In the genomic region with DNA sequence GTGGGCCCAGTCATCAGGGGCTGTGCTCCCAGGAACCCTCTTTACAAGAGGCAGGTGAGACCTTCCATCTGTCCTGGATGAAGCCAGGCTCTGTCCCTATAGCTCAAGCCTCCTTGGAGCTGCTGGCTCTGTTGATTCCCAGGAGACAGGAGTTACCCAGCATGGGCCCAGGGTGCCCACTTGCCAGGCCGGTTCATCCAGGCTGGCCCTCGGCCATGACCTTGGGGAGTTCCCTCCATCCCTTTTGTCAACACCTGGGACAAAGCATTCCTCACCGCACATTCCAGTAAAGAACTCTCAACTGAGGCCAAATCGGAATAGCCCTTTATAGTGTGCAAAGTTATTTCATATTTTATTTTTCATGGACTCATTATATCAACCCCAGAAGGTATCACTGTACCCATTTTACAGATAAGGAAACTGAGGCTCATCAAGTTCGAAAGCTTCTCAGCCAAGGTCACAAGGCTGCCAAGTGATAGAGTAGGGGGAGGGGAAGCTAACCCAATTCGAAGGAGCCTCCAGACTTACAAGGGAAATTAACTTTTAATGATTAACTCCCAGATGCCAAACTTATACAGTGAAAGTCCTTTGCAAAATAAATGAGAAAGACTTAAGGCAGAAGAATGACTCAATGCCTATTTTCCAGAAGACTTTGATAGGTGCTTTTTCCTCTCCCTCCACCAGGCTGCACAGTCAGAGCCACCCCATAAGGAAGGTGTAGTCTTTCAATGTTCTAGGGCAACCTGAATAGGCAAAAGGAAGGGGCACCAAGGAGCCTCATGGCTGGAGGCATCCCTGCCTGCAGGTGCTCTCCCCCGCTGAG, we compare ENCODE assay signal across 1 cellular context.
TF ChIP-seq lines count a peak whose summit lies in the region.

No MANE protein-coding gene starts in this region.

TF ChIP-seq in GM23338, 12 proteins besides CTCF, POLR2A, EP300 and RAD21:
- TF ChIP-seq, protein P1, sequence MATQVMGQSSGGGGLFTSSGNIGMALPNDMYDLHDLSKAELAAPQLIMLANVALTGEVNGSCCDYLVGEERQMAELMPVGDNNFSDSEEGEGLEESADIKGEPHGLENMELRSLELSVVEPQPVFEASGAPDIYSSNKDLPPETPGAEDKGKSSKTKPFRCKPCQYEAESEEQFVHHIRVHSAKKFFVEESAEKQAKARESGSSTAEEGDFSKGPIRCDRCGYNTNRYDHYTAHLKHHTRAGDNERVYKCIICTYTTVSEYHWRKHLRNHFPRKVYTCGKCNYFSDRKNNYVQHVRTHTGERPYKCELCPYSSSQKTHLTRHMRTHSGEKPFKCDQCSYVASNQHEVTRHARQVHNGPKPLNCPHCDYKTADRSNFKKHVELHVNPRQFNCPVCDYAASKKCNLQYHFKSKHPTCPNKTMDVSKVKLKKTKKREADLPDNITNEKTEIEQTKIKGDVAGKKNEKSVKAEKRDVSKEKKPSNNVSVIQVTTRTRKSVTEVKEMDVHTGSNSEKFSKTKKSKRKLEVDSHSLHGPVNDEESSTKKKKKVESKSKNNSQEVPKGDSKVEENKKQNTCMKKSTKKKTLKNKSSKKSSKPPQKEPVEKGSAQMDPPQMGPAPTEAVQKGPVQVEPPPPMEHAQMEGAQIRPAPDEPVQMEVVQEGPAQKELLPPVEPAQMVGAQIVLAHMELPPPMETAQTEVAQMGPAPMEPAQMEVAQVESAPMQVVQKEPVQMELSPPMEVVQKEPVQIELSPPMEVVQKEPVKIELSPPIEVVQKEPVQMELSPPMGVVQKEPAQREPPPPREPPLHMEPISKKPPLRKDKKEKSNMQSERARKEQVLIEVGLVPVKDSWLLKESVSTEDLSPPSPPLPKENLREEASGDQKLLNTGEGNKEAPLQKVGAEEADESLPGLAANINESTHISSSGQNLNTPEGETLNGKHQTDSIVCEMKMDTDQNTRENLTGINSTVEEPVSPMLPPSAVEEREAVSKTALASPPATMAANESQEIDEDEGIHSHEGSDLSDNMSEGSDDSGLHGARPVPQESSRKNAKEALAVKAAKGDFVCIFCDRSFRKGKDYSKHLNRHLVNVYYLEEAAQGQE (IDR thresholded peaks at IDR 0.05; ENCODE audit: unreplicated experiment) = no peak
- TF ChIP-seq STAT1 (IDR thresholded peaks at IDR 0.05; ENCODE audit: unreplicated experiment) (no peak), EZH2phosphoT487 (IDR thresholded peaks at IDR 0.05; ENCODE audit: unreplicated experiment) (no peak), ZNF331 (CRISPR knock-in tag; IDR thresholded peaks at IDR 0.05; ENCODE audit: low read depth) (no peak), ZNF114 (CRISPR knock-in tag; IDR thresholded peaks at IDR 0.05) (no peak), EZH2 (IDR thresholded peaks at IDR 0.05; ENCODE audit: low read depth, unreplicated experiment) (no peak), POLR2AphosphoS5 (IDR thresholded peaks at IDR 0.05; ENCODE audit: low read depth) (no peak), JUNB (IDR thresholded peaks at IDR 0.05; ENCODE audit: unreplicated experiment) (no peak), NANOG (IDR thresholded peaks at IDR 0.05; ENCODE audit: borderline replicate concordance) (no peak), CREB1 (CRISPR knock-in tag; IDR thresholded peaks at IDR 0.05; ENCODE audit: low read depth) (no peak)
- TF ChIP-seq, protein P2, sequence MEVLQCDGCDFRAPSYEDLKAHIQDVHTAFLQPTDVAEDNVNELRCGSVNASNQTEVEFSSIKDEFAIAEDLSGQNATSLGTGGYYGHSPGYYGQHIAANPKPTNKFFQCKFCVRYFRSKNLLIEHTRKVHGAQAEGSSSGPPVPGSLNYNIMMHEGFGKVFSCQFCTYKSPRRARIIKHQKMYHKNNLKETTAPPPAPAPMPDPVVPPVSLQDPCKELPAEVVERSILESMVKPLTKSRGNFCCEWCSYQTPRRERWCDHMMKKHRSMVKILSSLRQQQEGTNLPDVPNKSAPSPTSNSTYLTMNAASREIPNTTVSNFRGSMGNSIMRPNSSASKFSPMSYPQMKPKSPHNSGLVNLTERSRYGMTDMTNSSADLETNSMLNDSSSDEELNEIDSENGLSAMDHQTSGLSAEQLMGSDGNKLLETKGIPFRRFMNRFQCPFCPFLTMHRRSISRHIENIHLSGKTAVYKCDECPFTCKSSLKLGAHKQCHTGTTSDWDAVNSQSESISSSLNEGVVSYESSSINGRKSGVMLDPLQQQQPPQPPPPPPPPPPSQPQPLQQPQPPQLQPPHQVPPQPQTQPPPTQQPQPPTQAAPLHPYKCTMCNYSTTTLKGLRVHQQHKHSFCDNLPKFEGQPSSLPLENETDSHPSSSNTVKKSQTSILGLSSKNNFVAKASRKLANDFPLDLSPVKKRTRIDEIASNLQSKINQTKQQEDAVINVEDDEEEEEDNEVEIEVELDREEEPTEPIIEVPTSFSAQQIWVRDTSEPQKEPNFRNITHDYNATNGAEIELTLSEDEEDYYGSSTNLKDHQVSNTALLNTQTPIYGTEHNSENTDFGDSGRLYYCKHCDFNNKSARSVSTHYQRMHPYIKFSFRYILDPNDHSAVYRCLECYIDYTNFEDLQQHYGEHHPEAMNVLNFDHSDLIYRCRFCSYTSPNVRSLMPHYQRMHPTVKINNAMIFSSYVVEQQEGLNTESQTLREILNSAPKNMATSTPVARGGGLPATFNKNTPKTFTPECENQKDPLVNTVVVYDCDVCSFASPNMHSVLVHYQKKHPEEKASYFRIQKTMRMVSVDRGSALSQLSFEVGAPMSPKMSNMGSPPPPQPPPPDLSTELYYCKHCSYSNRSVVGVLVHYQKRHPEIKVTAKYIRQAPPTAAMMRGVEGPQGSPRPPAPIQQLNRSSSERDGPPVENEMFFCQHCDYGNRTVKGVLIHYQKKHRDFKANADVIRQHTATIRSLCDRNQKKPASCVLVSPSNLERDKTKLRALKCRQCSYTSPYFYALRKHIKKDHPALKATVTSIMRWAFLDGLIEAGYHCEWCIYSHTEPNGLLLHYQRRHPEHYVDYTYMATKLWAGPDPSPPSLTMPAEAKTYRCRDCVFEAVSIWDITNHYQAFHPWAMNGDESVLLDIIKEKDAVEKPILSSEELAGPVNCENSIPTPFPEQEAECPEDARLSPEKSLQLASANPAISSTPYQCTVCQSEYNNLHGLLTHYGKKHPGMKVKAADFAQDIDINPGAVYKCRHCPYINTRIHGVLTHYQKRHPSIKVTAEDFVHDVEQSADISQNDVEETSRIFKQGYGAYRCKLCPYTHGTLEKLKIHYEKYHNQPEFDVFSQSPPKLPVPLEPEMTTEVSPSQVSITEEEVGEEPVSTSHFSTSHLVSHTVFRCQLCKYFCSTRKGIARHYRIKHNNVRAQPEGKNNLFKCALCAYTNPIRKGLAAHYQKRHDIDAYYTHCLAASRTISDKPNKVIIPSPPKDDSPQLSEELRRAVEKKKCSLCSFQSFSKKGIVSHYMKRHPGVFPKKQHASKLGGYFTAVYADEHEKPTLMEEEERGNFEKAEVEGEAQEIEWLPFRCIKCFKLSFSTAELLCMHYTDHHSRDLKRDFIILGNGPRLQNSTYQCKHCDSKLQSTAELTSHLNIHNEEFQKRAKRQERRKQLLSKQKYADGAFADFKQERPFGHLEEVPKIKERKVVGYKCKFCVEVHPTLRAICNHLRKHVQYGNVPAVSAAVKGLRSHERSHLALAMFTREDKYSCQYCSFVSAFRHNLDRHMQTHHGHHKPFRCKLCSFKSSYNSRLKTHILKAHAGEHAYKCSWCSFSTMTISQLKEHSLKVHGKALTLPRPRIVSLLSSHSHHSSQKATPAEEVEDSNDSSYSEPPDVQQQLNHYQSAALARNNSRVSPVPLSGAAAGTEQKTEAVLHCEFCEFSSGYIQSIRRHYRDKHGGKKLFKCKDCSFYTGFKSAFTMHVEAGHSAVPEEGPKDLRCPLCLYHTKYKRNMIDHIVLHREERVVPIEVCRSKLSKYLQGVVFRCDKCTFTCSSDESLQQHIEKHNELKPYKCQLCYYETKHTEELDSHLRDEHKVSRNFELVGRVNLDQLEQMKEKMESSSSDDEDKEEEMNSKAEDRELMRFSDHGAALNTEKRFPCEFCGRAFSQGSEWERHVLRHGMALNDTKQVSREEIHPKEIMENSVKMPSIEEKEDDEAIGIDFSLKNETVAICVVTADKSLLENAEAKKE (CRISPR knock-in tag; IDR thresholded peaks at IDR 0.05) = no peak
- TF ChIP-seq, protein P3, sequence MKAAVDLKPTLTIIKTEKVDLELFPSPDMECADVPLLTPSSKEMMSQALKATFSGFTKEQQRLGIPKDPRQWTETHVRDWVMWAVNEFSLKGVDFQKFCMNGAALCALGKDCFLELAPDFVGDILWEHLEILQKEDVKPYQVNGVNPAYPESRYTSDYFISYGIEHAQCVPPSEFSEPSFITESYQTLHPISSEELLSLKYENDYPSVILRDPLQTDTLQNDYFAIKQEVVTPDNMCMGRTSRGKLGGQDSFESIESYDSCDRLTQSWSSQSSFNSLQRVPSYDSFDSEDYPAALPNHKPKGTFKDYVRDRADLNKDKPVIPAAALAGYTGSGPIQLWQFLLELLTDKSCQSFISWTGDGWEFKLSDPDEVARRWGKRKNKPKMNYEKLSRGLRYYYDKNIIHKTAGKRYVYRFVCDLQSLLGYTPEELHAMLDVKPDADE (IDR thresholded peaks at IDR 0.05) = no peak
